Comparison of ENCODE assay signal across 25 cellular contexts in genomic region chr9:92404031-92404430, GRCh38. TPM values are rescaled to one million over a fixed set of nuclear protein-coding genes. Genes with fewer than 3 reads are reported as not detected.
A peak's percentile ranks its signal among the peaks of the same experiment; 100 is the strongest.
DNase-seq lines count a peak whose midpoint lies in the region; ATAC-seq and TF ChIP-seq lines count a peak whose summit lies in the region.
"Had no signal": no experiment of that assay in that cellular context is flagged by ENCODE, and none has a peak within 500 bp of the region (broad histone marks: within the 10 kb centered on the region; RNA-seq: fewer than 3 reads in every experiment).

No MANE protein-coding gene starts in this region.

- H3K9me3 ChIP-seq in left ventricle myocardium inferior (replicated peaks) (no peaks in the 10 kb centered on the region), ascending aorta (no peaks in the 10 kb centered on the region), uterus (no peaks in the 10 kb centered on the region)

- H3K4me3 ChIP-seq in left ventricle myocardium inferior (peak overlapping the region; percentile 47), ascending aorta (peak overlapping the region; percentile 41 to 64), uterus (peak overlapping the region in 1 of 2 donors; percentile 17)

- H3K4me1 ChIP-seq in left ventricle myocardium inferior (peaks cover 9% of the 10 kb centered on the region), ascending aorta (peaks cover 0 to 10% of the 10 kb centered on the region in 2 donors), uterus (no peaks in the 10 kb centered on the region)

- no peak for ATAC-seq in HG03097 (IDR thresholded peaks at IDR 0.05; ENCODE audit: low FRiP score, unreplicated experiment)
- ATAC-seq in activated CD4-positive, alpha-beta T cell treated with anti-CD3 and anti-CD28 coated beads for 36 hours, result no peak

- H3K4me3 Mint-ChIP-seq in nephron, result peak overlapping the region; percentile 56 to 89 (median 84)
- no peak overlapping the region for H3K4me3 Mint-ChIP-seq in activated CD4-positive, alpha-beta T cell treated with anti-CD3 and anti-CD28 coated beads for 36 hours
- H3K4me3 Mint-ChIP-seq: activated CD4-positive, alpha-beta memory T cell treated with anti-CD3 and anti-CD28 coated beads for 36 hours; stimulated activated naive CD8-positive, alpha-beta T cell treated with anti-CD3 and anti-CD28 coated beads, Interleukin-15, Interleukin-2, amounts not matched to agents 100 ng/mL and 50 ng/mL, for 24 hours; type B pancreatic cell had no signal

- H3K27ac ChIP-seq in left ventricle myocardium inferior (replicated peaks) (peak overlapping the region; percentile 57), ascending aorta (peak overlapping the region; percentile 69 to 82), uterus (peak overlapping the region; percentile 74 to 87)
- H3K27ac ChIP-seq: C4-2B, KMS-11, RWPE1 had no signal

- H3K36me3 ChIP-seq in left ventricle myocardium inferior (no peaks in the 10 kb centered on the region), ascending aorta (peaks cover 0 to 1% of the 10 kb centered on the region in 2 donors), uterus (no peaks in the 10 kb centered on the region)

- peaks cover 3% of the 10 kb centered on the region for H3K9me3 Mint-ChIP-seq in nephron
- no peaks in the 10 kb centered on the region for H3K9me3 Mint-ChIP-seq in activated CD4-positive, alpha-beta T cell treated with anti-CD3 and anti-CD28 coated beads for 36 hours (ENCODE audit: low read depth)
- H3K9me3 Mint-ChIP-seq: activated CD4-positive, alpha-beta memory T cell treated with anti-CD3 and anti-CD28 coated beads for 36 hours; brain; stimulated activated naive CD8-positive, alpha-beta T cell treated with anti-CD3 and anti-CD28 coated beads, Interleukin-15, Interleukin-2, amounts not matched to agents 100 ng/mL and 50 ng/mL, for 24 hours; type B pancreatic cell had no signal

- peaks cover 36% of the 10 kb centered on the region for H3K4me1 Mint-ChIP-seq in nephron
- peaks cover 28% of the 10 kb centered on the region for H3K4me1 Mint-ChIP-seq in activated CD4-positive, alpha-beta T cell treated with anti-CD3 and anti-CD28 coated beads for 36 hours

- POLR2A ChIA-PET in activated CD4-positive, alpha-beta T cell treated with anti-CD3 and anti-CD28 coated beads for 36 hours (lab: Charles Lee), result no interaction called here

- peak overlapping the region; percentile 94 to 95 (median 95) for H3K27ac Mint-ChIP-seq in nephron
- no peak overlapping the region for H3K27ac Mint-ChIP-seq in activated CD4-positive, alpha-beta T cell treated with anti-CD3 and anti-CD28 coated beads for 36 hours
- H3K27ac Mint-ChIP-seq: activated CD4-positive, alpha-beta memory T cell treated with anti-CD3 and anti-CD28 coated beads for 36 hours; stimulated activated naive CD8-positive, alpha-beta T cell treated with anti-CD3 and anti-CD28 coated beads, Interleukin-15, Interleukin-2, amounts not matched to agents 100 ng/mL and 50 ng/mL, for 24 hours; type B pancreatic cell had no signal

- DNase-seq in left ventricle myocardium inferior (no peak), cardiac septum (ENCODE audit: low spot score) (no peak), ascending aorta (ENCODE audit: low spot score in 2 of 2) (no peak), uterus (no peak), NCI-H2081 treated with DMSO at 0.1 percent for 48 hours (lab: John Stamatoyannopoulos, UW) (no peak)
- DNase-seq in activated CD4-positive, alpha-beta T cell treated with anti-CD3 and anti-CD28 coated beads for 36 hours, result no peak
- DNase-seq: activated CD4-positive, alpha-beta memory T cell treated with anti-CD3 and anti-CD28 coated beads for 36 hours; activated CD4-positive, CD25-positive, alpha-beta regulatory T cell; activated effector memory CD4-positive, alpha-beta T cell treated with Interleukin-2 at 50 U/mL for 16 hours; cortex of kidney; NCI-H187; NCI-H748 treated with DMSO at 0.1 percent for 48 hours; stimulated activated CD4-positive, alpha-beta T cell treated with anti-CD3 and anti-CD28 coated beads, Interleukin-12 subunit alpha, Interleukin-12 subunit beta, amount 100 ng/mL, for 4 hours; T1000 had no signal

- peaks cover 12% of the 10 kb centered on the region for H3K36me3 Mint-ChIP-seq in nephron (ENCODE audit: low read depth)
- H3K36me3 Mint-ChIP-seq in activated CD4-positive, alpha-beta T cell treated with anti-CD3 and anti-CD28 coated beads for 36 hours (ENCODE audit: low read depth), result peaks cover 3% of the 10 kb centered on the region
- H3K36me3 Mint-ChIP-seq: activated CD4-positive, alpha-beta memory T cell treated with anti-CD3 and anti-CD28 coated beads for 36 hours; type B pancreatic cell had no signal

- no peaks in the 10 kb centered on the region for H3K27me3 ChIP-seq in left ventricle myocardium inferior (ENCODE audit: low read depth)
- H3K27me3 ChIP-seq in ascending aorta, result no peaks in the 10 kb centered on the region
- no peaks in the 10 kb centered on the region for H3K27me3 ChIP-seq in uterus

- TF ChIP-seq CTCF in left ventricle myocardium inferior (IDR thresholded peaks at IDR 0.05; ENCODE audit: borderline replicate concordance) (no peak), ascending aorta (IDR thresholded peaks at IDR 0.05) (no peak), nephron (IDR thresholded peaks at IDR 0.05; ENCODE audit: unreplicated experiment in 3 of 3) (no peak), uterus (IDR thresholded peaks at IDR 0.05) (no peak)

- CTCF ChIA-PET in activated CD4-positive, alpha-beta T cell treated with anti-CD3 and anti-CD28 coated beads for 36 hours (lab: Charles Lee), result no interaction called here

- no peak for TF ChIP-seq POLR2A in uterus (IDR thresholded peaks at IDR 0.05)

- intact Hi-C loops in left ventricle myocardium inferior (cut with micrococcal nuclease) (no loop called here), cardiac septum (cut with DNase I) (no loop called here), ascending aorta (cut with DNase I) (loop anchor here (2.0 kb wide), 1 partner anchor 17 kb away; no protein-coding TSS in a partner anchor), uterus (cut with DNase I; ENCODE audit: low total_unique reads) (no loop called here)
- intact Hi-C loops in activated CD4-positive, alpha-beta T cell treated with anti-CD3 and anti-CD28 coated beads for 36 hours (cut with DNase I, micrococcal nuclease), result no loop called here

- no peaks in the 10 kb centered on the region for H3K27me3 Mint-ChIP-seq in nephron (ENCODE audit: low read depth)
- H3K27me3 Mint-ChIP-seq in activated CD4-positive, alpha-beta T cell treated with anti-CD3 and anti-CD28 coated beads for 36 hours, result no peaks in the 10 kb centered on the region
- H3K27me3 Mint-ChIP-seq: activated CD4-positive, alpha-beta memory T cell treated with anti-CD3 and anti-CD28 coated beads for 36 hours; brain; stimulated activated naive CD8-positive, alpha-beta T cell treated with anti-CD3 and anti-CD28 coated beads, Interleukin-15, Interleukin-2, amounts not matched to agents 100 ng/mL and 50 ng/mL, for 24 hours; type B pancreatic cell had no signal

RNA-seq across cellular contexts. Expression of gene OGN, which starts 0.3 kb away (rescaled TPM):
- total RNA-seq in left ventricle myocardium inferior, result 19.2 TPM
- 15.2 TPM for total RNA-seq in cardiac septum
- total RNA-seq in ascending aorta, result 156 TPM
- total RNA-seq in uterus, result 100 to 1,000 TPM in 1 of 4 donors, 10 to 100 TPM in 3; 26.0 to 302 (median 43.0) TPM
- total RNA-seq in activated CD4-positive, alpha-beta T cell treated with anti-CD3 and anti-CD28 coated beads for 36 hours, result not detected
- total RNA-seq: activated CD4-positive, alpha-beta memory T cell treated with anti-CD3 and anti-CD28 coated beads for 36 hours; G401; H4; pulmonary artery endothelial cell had no signal

RNA-seq across cellular contexts. Expression of gene OMD, which starts 20.2 kb away (rescaled TPM):
- total RNA-seq in left ventricle myocardium inferior, result 6.4 TPM
- 6.5 TPM for total RNA-seq in cardiac septum
- 36.2 TPM for total RNA-seq in ascending aorta
- total RNA-seq in uterus, result 10 to 100 TPM in 2 of 4 donors, 1 to 10 TPM in 2; 8.5 to 24.4 (median 11.1) TPM
- not detected for total RNA-seq in activated CD4-positive, alpha-beta T cell treated with anti-CD3 and anti-CD28 coated beads for 36 hours
- total RNA-seq: activated CD4-positive, alpha-beta memory T cell treated with anti-CD3 and anti-CD28 coated beads for 36 hours; G401 had no signal

Comparison
In these comparisons a context has a peak if more than half of its experiments do, and no peak if none do; other contexts are left out.
1. RNA of gene OGN, which starts 0.3 kb away (total RNA-seq): 156 TPM in ascending aorta (single experiment), 26.0 to 302 TPM in uterus, 19.2 TPM in left ventricle myocardium inferior (single experiment) and 15.2 TPM in cardiac septum (single experiment); not detected in activated CD4-positive, alpha-beta T cell treated with anti-CD3 and anti-CD28 coated beads for 36 hours; every median in the first group is over 10 times any median in the second.
2. Peak in every context shown above with its lines, with median percentiles within 50 percentile points of each other: H3K27ac ChIP-seq.